ENCODE assay signal across 7 cellular contexts in genomic region chr1:40981702-40982448, GRCh38. TPM values are rescaled to one million over a fixed set of nuclear protein-coding genes. Genes with fewer than 3 reads are reported as not detected.
A peak's percentile ranks its signal among the peaks of the same experiment; 100 is the strongest.
DNase-seq lines count a peak whose midpoint lies in the region; ATAC-seq and TF ChIP-seq lines count a peak whose summit lies in the region.

No MANE protein-coding gene starts in this region.

- H3K36me3 ChIP-seq in H7 (replicated peaks; ENCODE audit: control insufficient read depth, insufficient read depth, low read length): peaks cover 11% of the 10 kb centered on the region
- peaks cover 41% of the 10 kb centered on the region for H3K36me3 ChIP-seq in Panc1 (ENCODE audit: control insufficient read depth, insufficient read depth, low read length)
- no peaks in the 10 kb centered on the region for H3K36me3 ChIP-seq in prostate gland

- DNase-seq in H7 (peak; percentile 48), Panc1 (ENCODE audit: low read depth, low spot score) (no peak), erythroblast (lab: John Stamatoyannopoulos, UW) (peak; percentile 22 to 31), prostate gland (ENCODE audit: low spot score) (no peak), G401 (ENCODE audit: low spot score) (no peak)
- DNase-seq in stimulated activated naive CD4-positive, alpha-beta T cell (lab: John Stamatoyannopoulos, UW): no peak

- ATAC-seq in Panc1 (no peak), GM19023 (IDR thresholded peaks at IDR 0.05; ENCODE audit: unreplicated experiment) (no peak)

- intact Hi-C loops in Panc1 (cut with micrococcal nuclease; ENCODE audit: unreplicated experiment): no loop called here
- intact Hi-C loops in prostate gland (cut with DNase I): loop anchor here (1.0 kb wide), 1 partner anchor 21 kb away; no protein-coding TSS in a partner anchor

- peaks cover 56% of the 10 kb centered on the region for H3K4me1 ChIP-seq in Panc1 (ENCODE audit: control insufficient read depth, insufficient read depth, low read length)
- no peaks in the 10 kb centered on the region for H3K4me1 ChIP-seq in prostate gland (replicated peaks)

- no peaks in the 10 kb centered on the region for H3K9me3 ChIP-seq in Panc1 (ENCODE audit: control insufficient read depth, insufficient read depth, low read depth, low read length)
- H3K9me3 ChIP-seq in prostate gland: no peaks in the 10 kb centered on the region

- TF ChIP-seq CTCF in Panc1 (IDR thresholded peaks at IDR 0.05): no peak
- TF ChIP-seq CTCF in prostate gland (IDR thresholded peaks at IDR 0.05): no peak

- BruUV-seq in Panc1 (replicated peaks; lab: Mats Ljungman, UMichigan): no TSS peak

- 37% methylated on average over 13 of the region's 13 CpGs for WGBS in prostate gland

- in situ Hi-C loops in Panc1 (cut with HindIII; ENCODE audit: low pct_unique_long_range_greater_than_20kb, low sequenced_read_pairs) (no loop called here), G401 (cut with HindIII; ENCODE audit: low sequenced_read_pairs) (no loop called here)

- H3K27ac ChIP-seq in Panc1 (ENCODE audit: low read length) (peak overlapping the region; percentile 90), prostate gland (peak overlapping the region; percentile 63 to 90)

- POLR2A ChIA-PET in Panc1 (lab: Charles Lee): interaction anchor here (0.6 kb wide), 1 partner anchor 21 kb away, joined by 4 read pairs; no protein-coding TSS in a partner anchor

- TF ChIP-seq POLR2A in erythroblast (IDR thresholded peaks at IDR 0.05; ENCODE audit: low read length) (no peak), prostate gland (IDR thresholded peaks at IDR 0.05) (no peak)

- no peaks in the 10 kb centered on the region; the same call in 1 of the 2 replicates for H3K27me3 ChIP-seq in H7 (ENCODE audit: control insufficient read depth, insufficient read depth, low read length)
- no peaks in the 10 kb centered on the region for H3K27me3 ChIP-seq in Panc1 (ENCODE audit: control insufficient read depth, insufficient read depth, low read length)
- H3K27me3 ChIP-seq in prostate gland (replicated peaks; ENCODE audit: insufficient read depth): no peaks in the 10 kb centered on the region

- H3K4me3 ChIP-seq in H7 (ENCODE audit: insufficient read depth, low read depth, low read length) (no peak overlapping the region), Panc1 (ENCODE audit: low read depth in 2 of 2, low read length in 2 of 2) (peak overlapping the region; percentile 80 to 93), prostate gland (no peak overlapping the region)

- CTCF ChIA-PET in Panc1 (lab: Charles Lee): interaction anchor here (0.6 kb wide), 1 partner anchor 33 kb away, joined by 7 read pairs; no protein-coding TSS in a partner anchor

RNA-seq across cellular contexts. Expression of gene CTPS1, which starts 2.4 kb away (rescaled TPM):
- total RNA-seq in H7 (2014; rRNA removed; shearing (Covaris generic)): 68.0 and 81.9 TPM in 2 replicates
- total RNA-seq in Panc1 (2021; ENCODE audit: unreplicated experiment): 166 TPM
- polyA plus RNA-seq in Panc1 (2012; ENCODE audit: insufficient read length): 83.3 TPM
- total RNA-seq in prostate gland: 10 to 100 TPM in 1 of 2 donors, 1 to 10 TPM in 1; 8.9 to 56.5 TPM
- total RNA-seq in G401 (2014; rRNA removed; shearing (Covaris generic)): 68.9 and 81.5 TPM in 2 replicates

RNA-seq across cellular contexts. Expression of gene SLFNL1, which starts 39.6 kb away (rescaled TPM):
- total RNA-seq in H7 (2014; rRNA removed; shearing (Covaris generic)): 0.30 TPM in 1 of 2 replicates, not detected in the other
- 0.10 TPM for total RNA-seq in Panc1 (2021; ENCODE audit: unreplicated experiment)
- polyA plus RNA-seq in Panc1 (2012; ENCODE audit: insufficient read length): 1.3 TPM
- total RNA-seq in prostate gland: 1 to 10 TPM; 2.4 to 5.8 TPM
- total RNA-seq in G401 (2014; rRNA removed; shearing (Covaris generic)): 0.03 and 0.12 TPM in 2 replicates

Comparison
In these comparisons a context has a peak if more than half of its experiments do, and no peak if none do; other contexts are left out.
1. DNase-seq: peak in H7 (single experiment) and erythroblast (2 of 2); none in Panc1 (single experiment), prostate gland (single experiment), G401 (single experiment) and stimulated activated naive CD4-positive, alpha-beta T cell (0 of 6).
2. H3K4me3 ChIP-seq: peak in Panc1 (2 of 2); none in H7 (single experiment) and prostate gland (0 of 2).